In genomic region chr21:42321231-42321630, GRCh38 we compare ENCODE assay signal across 1 cellular context.
TF ChIP-seq lines count a peak whose summit lies in the region.

No MANE protein-coding gene starts in this region.

TF ChIP-seq in H1, 55 proteins besides CTCF, POLR2A, EP300 and RAD21:
- TF ChIP-seq CBX5 (IDR thresholded peaks at IDR 0.05; ENCODE audit: low read depth, low read length) (no peak), POLR2AphosphoS5 (IDR thresholded peaks at IDR 0.05; ENCODE audit: low read depth, low read length) (no peak), TAF1 (IDR thresholded peaks at IDR 0.05; ENCODE audit: low read depth, low read length) (no peak), ATF3 (IDR thresholded peaks at IDR 0.05; ENCODE audit: insufficient read depth, low read depth, low read length) (no peak), SAP30 (IDR thresholded peaks at IDR 0.05; ENCODE audit: insufficient read depth, insufficient replicate concordance, low read length) (no peak), GTF2F1 (IDR thresholded peaks at IDR 0.05; ENCODE audit: borderline replicate concordance, low read depth, low read length) (no peak), ASH2L (IDR thresholded peaks at IDR 0.05; ENCODE audit: low read length) (no peak), CREB1 (IDR thresholded peaks at IDR 0.05) (no peak), RNF2 (IDR thresholded peaks at IDR 0.05; ENCODE audit: borderline replicate concordance, low read depth, low read length, missing control alignments, poor library complexity, severe bottlenecking) (no peak), CHD2 (IDR thresholded peaks at IDR 0.05; ENCODE audit: low read length) (no peak), CBX8 (IDR thresholded peaks at IDR 0.05; ENCODE audit: borderline replicate concordance, low read depth, low read length) (no peak), USF2 (IDR thresholded peaks at IDR 0.05; ENCODE audit: low read length) (no peak), SP4 (IDR thresholded peaks at IDR 0.05; ENCODE audit: low read length) (no peak), HDAC2 (IDR thresholded peaks at IDR 0.05; ENCODE audit: borderline replicate concordance in 1 of 2, low read depth in 2 of 2, low read length in 2 of 2) (no peak), RXRA (IDR thresholded peaks at IDR 0.05; ENCODE audit: insufficient read depth, low read depth, low read length) (no peak), BCL11A (IDR thresholded peaks at IDR 0.05; ENCODE audit: low read depth in 2 of 2, low read length in 2 of 2) (no peak), FOSL1 (IDR thresholded peaks at IDR 0.05; ENCODE audit: insufficient read depth, low read depth, low read length) (no peak), SIX5 (IDR thresholded peaks at IDR 0.05; ENCODE audit: low read depth, low read length) (no peak), CTBP2 (IDR thresholded peaks at IDR 0.05; ENCODE audit: borderline replicate concordance, insufficient read depth, insufficient read length, low read length) (no peak), NANOG (IDR thresholded peaks at IDR 0.05; ENCODE audit: insufficient read depth, low read depth, low read length, poor library complexity, severe bottlenecking) (no peak)
